8 cellular contexts compared by ENCODE assay signal in the genomic region with DNA sequence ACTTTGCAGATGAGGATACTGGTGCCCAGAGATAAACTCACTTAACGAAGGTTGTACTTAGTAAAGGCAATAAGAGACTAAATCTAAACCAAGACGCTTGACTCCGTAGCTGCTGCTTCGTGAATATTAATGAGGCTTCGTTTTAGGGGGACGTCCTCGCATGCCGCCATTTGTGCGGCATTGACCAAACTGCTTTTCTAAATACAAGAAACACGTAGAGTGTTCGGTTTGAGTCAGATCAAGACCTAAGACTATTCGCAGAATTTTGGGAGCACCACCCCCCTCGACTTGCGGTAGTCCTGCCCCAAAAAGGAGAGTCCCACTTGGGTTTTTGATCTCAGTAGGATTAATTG. TPM values are rescaled to one million over a fixed set of nuclear protein-coding genes. Genes with fewer than 3 reads are reported as not detected.
DNase-seq lines count a peak whose midpoint lies in the region; ATAC-seq and TF ChIP-seq lines count a peak whose summit lies in the region.

No MANE protein-coding gene starts in this region.

- peaks cover 28 to 60% of the 10 kb centered on the region in 2 donors for H3K36me3 Mint-ChIP-seq in CD4-positive, alpha-beta memory T cell
- H3K36me3 Mint-ChIP-seq in neural crest cell (ENCODE audit: low read depth), result peaks cover 46% of the 10 kb centered on the region

- peak overlapping the region; percentile 95 to 100 (median 99) for H3K27ac Mint-ChIP-seq in CD4-positive, alpha-beta memory T cell
- H3K27ac Mint-ChIP-seq in neural crest cell (ENCODE audit: unreplicated experiment), result peak overlapping the region; percentile 100

- peak overlapping the region; percentile 97 to 99 (median 98) for H3K4me3 Mint-ChIP-seq in CD4-positive, alpha-beta memory T cell
- peak overlapping the region; percentile 97 for H3K4me3 Mint-ChIP-seq in neural crest cell

- ATAC-seq in HG03280 (IDR thresholded peaks at IDR 0.05; ENCODE audit: unreplicated experiment), result no peak
- no peak for ATAC-seq in HG02571 (IDR thresholded peaks at IDR 0.05; ENCODE audit: unreplicated experiment)

- peak overlapping the region; percentile 86 for H3K4me2 ChIP-seq in MM.1S (ENCODE audit: low read depth, low read length)

- H3K79me2 ChIP-seq in MM.1S (ENCODE audit: low read length), result peaks cover 62% of the 10 kb centered on the region

- peak overlapping the region; percentile 50 to 80 for H3K4me3 ChIP-seq in CD4-positive, alpha-beta memory T cell (ENCODE audit: low read length in 2 of 2)
- H3K4me3 ChIP-seq in MM.1S (ENCODE audit: low read length), result peak overlapping the region; percentile 87
- peak overlapping the region; percentile 84 for H3K4me3 ChIP-seq in colonic mucosa

- peak in 1 of 5 donors; percentile 44 for DNase-seq in CD4-positive, alpha-beta memory T cell
- DNase-seq in MM.1S, result no peak
- DNase-seq in colonic mucosa, result no peak
- no peak for DNase-seq in neural crest cell (ENCODE audit: low read depth, low spot score)
- no peak for DNase-seq in NCI-H345 (lab: John Stamatoyannopoulos, UW)
- no peak for DNase-seq in NCI-H1930 (lab: John Stamatoyannopoulos, UW)

- H3K4me1 ChIP-seq in CD4-positive, alpha-beta memory T cell (ENCODE audit: insufficient read depth, low read length), result peaks cover 57% of the 10 kb centered on the region
- peaks cover 15% of the 10 kb centered on the region for H3K4me1 ChIP-seq in MM.1S (ENCODE audit: low read length)
- peaks cover 9% of the 10 kb centered on the region for H3K4me1 ChIP-seq in colonic mucosa

- H3K9me2 ChIP-seq in MM.1S (replicated peaks; ENCODE audit: insufficient read depth, low read length), result no peaks in the 10 kb centered on the region

- POLR2A ChIA-PET in CD4-positive, alpha-beta memory T cell (lab: Charles Lee; ENCODE audit: partially characterized antibody), result interaction anchor here (0.7 to 3.0 kb wide), 9 partner anchors 12 to 1756 kb away, joined by 3 to 27 read pairs (median 4); a partner anchor contains a TSS

- H3K9me3 Mint-ChIP-seq in CD4-positive, alpha-beta memory T cell, result peaks cover 0 to 10% (median 0%) of the 10 kb centered on the region in 8 donors
- no peaks in the 10 kb centered on the region for H3K9me3 Mint-ChIP-seq in neural crest cell

- H3K9me3 ChIP-seq in CD4-positive, alpha-beta memory T cell (ENCODE audit: control insufficient read depth in 1 of 2, low read length in 2 of 2), result no peaks in the 10 kb centered on the region
- H3K9me3 ChIP-seq in MM.1S (replicated peaks; ENCODE audit: insufficient read depth, low read length), result no peaks in the 10 kb centered on the region
- H3K9me3 ChIP-seq in colonic mucosa, result no peaks in the 10 kb centered on the region

- H4K20me1 ChIP-seq in MM.1S (ENCODE audit: insufficient read depth, low read length), result peaks cover 54% of the 10 kb centered on the region

- peaks cover 35 to 70% (median 54%) of the 10 kb centered on the region in 4 donors for H3K4me1 Mint-ChIP-seq in CD4-positive, alpha-beta memory T cell
- H3K4me1 Mint-ChIP-seq in neural crest cell, result peaks cover 58% of the 10 kb centered on the region

- CTCF ChIA-PET in CD4-positive, alpha-beta memory T cell (lab: Charles Lee; ENCODE audit: partially characterized antibody), result interaction anchor here (0.6 to 1.4 kb wide), 2 partner anchors 30 to 1805 kb away, joined by 4 read pairs; a partner anchor contains a TSS

- no peak overlapping the region for H2AFZ ChIP-seq in MM.1S (ENCODE audit: low read length)

- H3F3A ChIP-seq in MM.1S (ENCODE audit: insufficient read depth, low read length), result peaks cover 35% of the 10 kb centered on the region

- peaks cover 18% of the 10 kb centered on the region for H3K36me3 ChIP-seq in CD4-positive, alpha-beta memory T cell (ENCODE audit: insufficient read depth, low read length)
- H3K36me3 ChIP-seq in MM.1S (replicated peaks; ENCODE audit: insufficient read depth, low read length) (peaks cover 39% of the 10 kb centered on the region), colonic mucosa (peaks cover 6% of the 10 kb centered on the region)

- TF ChIP-seq CTCF in MM.1S (IDR thresholded peaks at IDR 0.05; ENCODE audit: low read length), result no peak
- TF ChIP-seq CTCF in colonic mucosa (IDR thresholded peaks at IDR 0.05), result no peak
- TF ChIP-seq CTCF in neural crest cell (conservative IDR thresholded peaks at IDR 0.05), result no peak

- no peaks in the 10 kb centered on the region for H3K27me3 ChIP-seq in CD4-positive, alpha-beta memory T cell (ENCODE audit: insufficient read depth, low read length)
- H3K27me3 ChIP-seq in MM.1S (replicated peaks; ENCODE audit: insufficient read depth, low read length), result no peaks in the 10 kb centered on the region
- H3K27me3 ChIP-seq in colonic mucosa, result no peaks in the 10 kb centered on the region

- intact Hi-C loops in CD4-positive, alpha-beta memory T cell (cut with micrococcal nuclease), result loop anchor here (5.0 to 10.0 kb wide), 5 partner anchors 799 to 1806 kb away; a partner anchor contains a TSS
- intact Hi-C loops in colonic mucosa (cut with DNase I), result no loop called here

- H3K27me3 Mint-ChIP-seq in CD4-positive, alpha-beta memory T cell, result peaks cover 0 to 3% of the 10 kb centered on the region in 2 donors
- peaks cover 31% of the 10 kb centered on the region for H3K27me3 Mint-ChIP-seq in neural crest cell (ENCODE audit: low read depth)

- H3K9ac ChIP-seq in MM.1S (ENCODE audit: low read length) (peak overlapping the region; percentile 93), colonic mucosa (ENCODE audit: low read depth in 2 of 2, low read length in 2 of 2) (peak overlapping the region in 1 of 2 donors; percentile 89)

- H3K27ac ChIP-seq in CD4-positive, alpha-beta memory T cell (ENCODE audit: low read depth, low read length), result peak overlapping the region; percentile 79
- H3K27ac ChIP-seq in MM.1S (ENCODE audit: low read length), result peak overlapping the region; percentile 77; the same call in 1 of the 2 replicates
- peak overlapping the region; percentile 77 for H3K27ac ChIP-seq in colonic mucosa

RNA-seq across cellular contexts. Expression of a gene that starts 1.1 kb away (rescaled TPM):
- total RNA-seq in CD4-positive, alpha-beta memory T cell, result 100 to 1,000 TPM; 857 to 892 TPM
- 100 to 1,000 TPM; 595 to 777 TPM for polyA plus RNA-seq in CD4-positive, alpha-beta memory T cell
- total RNA-seq in colonic mucosa (100 to 1,000 TPM; 558 to 996 TPM), neural crest cell (2,514 and 2,574 TPM in 2 replicates)

RNA-seq across cellular contexts. Expression of a gene that starts 30.7 kb away (rescaled TPM):
- total RNA-seq in CD4-positive, alpha-beta memory T cell, result under 1 TPM; 0.17 to 0.32 TPM
- under 1 TPM in 1 of 2 donors, not detected in 1; 0.09 TPM for polyA plus RNA-seq in CD4-positive, alpha-beta memory T cell
- total RNA-seq in colonic mucosa, result under 1 TPM in 1 of 2 donors, not detected in 1; 0.35 TPM
- 2.4 TPM in 2 replicates for total RNA-seq in neural crest cell
